Comparison of ENCODE assay signal across 1 cellular context in genomic region chr11:126465573-126466287, GRCh38.
TF ChIP-seq lines count a peak whose summit lies in the region.

No MANE protein-coding gene starts in this region.

TF ChIP-seq in HepG2, 621 proteins besides CTCF, POLR2A, EP300 and RAD21 (continued from another document):
- no peak for TF ChIP-seq ZSCAN5A (CRISPR knock-in tag; IDR thresholded peaks at IDR 0.05; ENCODE audit: borderline replicate concordance)
- TF ChIP-seq MED1 (CRISPR knock-in tag; IDR thresholded peaks at IDR 0.05): no peak
- no peak for TF ChIP-seq NR2F1 (CRISPR knock-in tag; IDR thresholded peaks at IDR 0.05)
- TF ChIP-seq ZZZ3 (CRISPR knock-in tag; IDR thresholded peaks at IDR 0.05; ENCODE audit: borderline replicate concordance): no peak
- TF ChIP-seq MAFG (CRISPR knock-in tag; IDR thresholded peaks at IDR 0.05): no peak
